In genomic region chr7:149002604-149003003, GRCh38 we compare ENCODE assay signal across 21 cellular contexts.
"Had no signal": no experiment of that assay in that cellular context is flagged by ENCODE, and none has a peak within 500 bp of the region (broad histone marks: within the 10 kb centered on the region; RNA-seq: fewer than 3 reads in every experiment).

No MANE protein-coding gene starts in this region.

- FAIRE-seq: RCC 7860 had no signal

- H3K9me3 ChIP-seq: SK-N-SH had no signal

- DNase-seq: KBM-7, MV-4-11, NCI-H1048, NCI-H1105, NCI-H1417, NCI-H1436 treated with DMSO at 0.1 percent for 48 hours, NCI-H1694 treated with DMSO at 0.1 percent for 48 hours, NCI-H1930, NCI-H2081, NCI-H2107, NCI-H226, NCI-H446, NCI-H510A, NCI-H524 treated with DMSO at 0.1 percent for 48 hours, NCI-H69, NCI-H774, RPMI8226, SHP77, SK-N-SH, SW 1271 had no signal

- H3K4me2 ChIP-seq: SK-N-SH had no signal

- H3K9ac ChIP-seq: SK-N-SH had no signal
